ENCODE assay signal across 20 cellular contexts in genomic region chr10:75660833-75661232, GRCh38.
A peak's percentile ranks its signal among the peaks of the same experiment; 100 is the strongest.
DNase-seq lines count a peak whose midpoint lies in the region; ATAC-seq and TF ChIP-seq lines count a peak whose summit lies in the region.
"Had no signal": no experiment of that assay in that cellular context is flagged by ENCODE, and none has a peak within 500 bp of the region (broad histone marks: within the 10 kb centered on the region; RNA-seq: fewer than 3 reads in every experiment).

No MANE protein-coding gene starts in this region.

- WGBS in mesodermal cell (ENCODE audit: insufficient coverage in 2 of 2), 2 experiments = 79 to 80% methylated on average over 7 of the region's 7 CpGs

- H3K4me3 ChIP-seq in mesodermal cell (ENCODE audit: extremely low read depth, insufficient read depth, low read length, poor library complexity, severe bottlenecking) (no peak overlapping the region), tibial artery (no peak overlapping the region)
- H3K4me3 ChIP-seq: breast epithelium, gastrocnemius medialis, transverse colon had no signal

- H3K9me3 ChIP-seq in mesodermal cell (ENCODE audit: control insufficient read depth, low read length) (no peaks in the 10 kb centered on the region), tibial artery (no peaks in the 10 kb centered on the region)
- H3K9me3 ChIP-seq: breast epithelium, gastrocnemius medialis, transverse colon had no signal

- intact Hi-C loops in tibial artery (cut with DNase I; ENCODE audit: low total_unique reads) (loop anchor here (5.0 kb wide), 1 partner anchor 259 kb away; the partner anchor contains the start of gene ZNF503), natural killer cell (cut with micrococcal nuclease) (no loop called here)

- DNase-seq in NCI-H1694 treated with DMSO at 0.1 percent for 48 hours (lab: John Stamatoyannopoulos, UW) (peak; percentile 60), astrocyte of the hippocampus (ENCODE audit: low read depth, low spot score) (peak; percentile 39), tibial artery (peak; percentile 34 to 68), natural killer cell (no peak), epidermal melanocyte (ENCODE audit: insufficient read length, low spot score) (no peak)
- no peak for DNase-seq in activated CD4-positive, CD25-positive, alpha-beta regulatory T cell treated with anti-CD3 and anti-CD28 coated beads, Interleukin-2, amount 50 U/mL, for 72 hours
- DNase-seq: activated CD4-positive, CD25-positive, alpha-beta regulatory T cell; activated CD8-positive, alpha-beta T cell treated with anti-CD3 and anti-CD28 coated beads, Interleukin-2, amount 10 ng/mL, durations not matched to agents 7 days and 5 days; activated T-cell treated with anti-CD3 and anti-CD28 coated beads, Interleukin-2, amount 50 U/mL, for 24 hours; AML-193; dermis blood vessel endothelial cell; gastrocnemius medialis; GOT3; Karpas-422; left cardiac atrium; stimulated activated naive CD4-positive, alpha-beta T cell; transverse colon had no signal

- no peaks in the 10 kb centered on the region for H3K27me3 ChIP-seq in tibial artery
- H3K27me3 ChIP-seq: breast epithelium, transverse colon had no signal

- no peaks in the 10 kb centered on the region for H3K4me1 Mint-ChIP-seq in natural killer cell
- H3K4me1 Mint-ChIP-seq: activated naive CD4-positive, alpha-beta T cell treated with anti-CD3 and anti-CD28 coated beads, Interleukin-2, amount 50 U/mL, for 24 hours had no signal

- H3K27ac ChIP-seq in mesodermal cell (ENCODE audit: low read depth, low read length, severe bottlenecking) = peak overlapping the region; percentile 18
- H3K27ac ChIP-seq in tibial artery = peak overlapping the region; percentile 29 to 51
- H3K27ac ChIP-seq: breast epithelium, gastrocnemius medialis had no signal

- H3K36me3 ChIP-seq in mesodermal cell (ENCODE audit: control insufficient read depth, insufficient read depth, low read length) (no peaks in the 10 kb centered on the region), tibial artery (no peaks in the 10 kb centered on the region)
- H3K36me3 ChIP-seq: breast epithelium, gastrocnemius medialis, transverse colon had no signal

- H3K36me3 Mint-ChIP-seq in natural killer cell = no peaks in the 10 kb centered on the region
- H3K36me3 Mint-ChIP-seq: activated naive CD4-positive, alpha-beta T cell treated with anti-CD3 and anti-CD28 coated beads, Interleukin-2, amount 50 U/mL, for 24 hours had no signal

- peaks cover 0 to 2% of the 10 kb centered on the region in 2 donors for H3K9me3 Mint-ChIP-seq in natural killer cell
- H3K9me3 Mint-ChIP-seq: activated naive CD4-positive, alpha-beta T cell treated with anti-CD3 and anti-CD28 coated beads, Interleukin-2, amount 50 U/mL, for 24 hours; activated T-cell treated with anti-CD3 and anti-CD28 coated beads, Interleukin-2, amount 50 U/mL, for 24 hours had no signal

- TF ChIP-seq CTCF in tibial artery (IDR thresholded peaks at IDR 0.05) (no peak), natural killer cell (IDR thresholded peaks at IDR 0.05) (no peak)

- H3K27ac Mint-ChIP-seq in natural killer cell = no peak overlapping the region
- H3K27ac Mint-ChIP-seq: activated CD8-positive, alpha-beta T cell treated with anti-CD3 and anti-CD28 coated beads, Interleukin-2, amount 10 ng/mL, durations not matched to agents 7 days and 5 days; activated naive CD4-positive, alpha-beta T cell treated with anti-CD3 and anti-CD28 coated beads, Interleukin-2, amount 50 U/mL, for 24 hours; activated T-cell treated with anti-CD3 and anti-CD28 coated beads, Interleukin-2, amount 50 U/mL, for 24 hours had no signal

- no peaks in the 10 kb centered on the region for H3K4me1 ChIP-seq in mesodermal cell (ENCODE audit: control insufficient read depth, insufficient read depth, low read length, poor library complexity, severe bottlenecking)
- H3K4me1 ChIP-seq in tibial artery = peaks cover 0 to 85% (median 32%) of the 10 kb centered on the region in 4 donors
- H3K4me1 ChIP-seq: breast epithelium had no signal

- H3K4me3 Mint-ChIP-seq in natural killer cell = no peak overlapping the region
- H3K4me3 Mint-ChIP-seq: activated CD8-positive, alpha-beta T cell treated with anti-CD3 and anti-CD28 coated beads, Interleukin-2, amount 10 ng/mL, durations not matched to agents 7 days and 5 days; activated naive CD4-positive, alpha-beta T cell treated with anti-CD3 and anti-CD28 coated beads, Interleukin-2, amount 50 U/mL, for 24 hours; activated T-cell treated with anti-CD3 and anti-CD28 coated beads, Interleukin-2, amount 50 U/mL, for 24 hours had no signal

- ATAC-seq in natural killer cell = no peak
- ATAC-seq: activated CD8-positive, alpha-beta T cell treated with anti-CD3 and anti-CD28 coated beads, Interleukin-2, amount 10 ng/mL, durations not matched to agents 7 days and 5 days; gastrocnemius medialis had no signal

- peaks cover 10 to 40% of the 10 kb centered on the region in 2 donors for H3K27me3 Mint-ChIP-seq in natural killer cell (ENCODE audit: low read depth in 2 of 2)

Comparison
In these comparisons a context has a peak if more than half of its experiments do, and no peak if none do; other contexts are left out.
1. DNase-seq: peak in NCI-H1694 treated with DMSO at 0.1 percent for 48 hours (single experiment), astrocyte of the hippocampus (single experiment) and tibial artery (2 of 2); none in activated CD4-positive, CD25-positive, alpha-beta regulatory T cell treated with anti-CD3 and anti-CD28 coated beads, Interleukin-2, amount 50 U/mL, for 72 hours (single experiment), natural killer cell (single experiment) and epidermal melanocyte (single experiment).